In the genomic region with DNA sequence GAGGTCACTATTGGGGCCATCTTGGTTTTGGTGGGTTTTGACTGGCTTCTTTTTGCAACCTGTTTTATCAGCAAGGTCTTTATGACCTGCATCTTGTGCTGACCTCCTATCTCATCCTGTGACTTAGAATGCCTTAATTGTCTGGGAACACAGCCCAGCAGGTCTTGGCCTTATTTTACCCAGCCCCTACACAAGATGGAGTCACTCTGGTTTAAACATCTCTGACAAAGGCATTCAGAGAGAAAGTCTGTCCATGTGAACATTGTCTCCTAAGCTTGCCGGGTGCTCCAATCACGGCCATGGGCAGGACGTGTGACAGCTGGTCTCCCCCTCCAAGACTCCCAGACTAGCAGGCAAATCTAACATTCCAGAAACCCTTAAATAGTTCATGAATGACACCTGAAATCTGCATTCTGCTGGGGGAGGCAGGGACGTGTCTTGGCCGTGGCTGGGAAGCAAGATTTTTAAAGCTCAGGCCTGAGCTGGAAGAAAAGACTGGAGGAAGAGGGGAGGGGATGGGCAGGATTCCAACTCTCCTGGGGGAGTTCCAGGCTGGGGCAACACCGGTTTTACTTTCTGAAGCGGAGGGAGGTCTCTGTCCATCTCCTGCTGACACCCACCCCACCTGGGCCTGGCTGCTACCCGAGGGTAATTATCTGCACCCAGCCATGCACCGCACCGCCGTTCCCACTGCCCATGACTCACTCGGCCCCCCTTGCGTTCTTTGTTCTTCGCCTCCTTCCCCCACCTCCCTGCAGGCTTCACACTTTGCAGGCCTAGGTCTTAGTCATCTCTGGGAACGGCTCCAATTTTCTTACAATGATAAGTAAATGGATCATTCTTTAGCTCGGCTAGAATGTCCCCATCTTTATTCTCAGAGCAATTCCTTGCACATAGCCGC, we compare ENCODE assay signal across 9 cellular contexts. TPM values are rescaled to one million over a fixed set of nuclear protein-coding genes. Genes with fewer than 3 reads are reported as not detected.
DNase-seq lines count a peak whose midpoint lies in the region; ATAC-seq, FAIRE-seq and TF ChIP-seq lines count a peak whose summit lies in the region.
"Had no signal": no experiment of that assay in that cellular context is flagged by ENCODE, and none has a peak within 500 bp of the region (broad histone marks: within the 10 kb centered on the region; RNA-seq: fewer than 3 reads in every experiment).

No MANE protein-coding gene starts in this region.

- TF ChIP-seq CTCF in activated CD8-positive, alpha-beta T cell treated with anti-CD3 and anti-CD28 coated beads for 36 hours (IDR thresholded peaks at IDR 0.05) = no peak
- TF ChIP-seq CTCF in pancreas (IDR thresholded peaks at IDR 0.05) = no peak

- no peaks in the 10 kb centered on the region for H3K27me3 Mint-ChIP-seq in activated CD8-positive, alpha-beta T cell treated with anti-CD3 and anti-CD28 coated beads for 36 hours
- no peaks in the 10 kb centered on the region for H3K27me3 Mint-ChIP-seq in activated CD8-positive, alpha-beta T cell treated with anti-CD3 and anti-CD28 coated beads, Interleukin-2, amount 10 ng/mL, durations not matched to agents 7 days and 5 days (ENCODE audit: low read depth)

- no peaks in the 10 kb centered on the region for H3K36me3 Mint-ChIP-seq in activated CD8-positive, alpha-beta T cell treated with anti-CD3 and anti-CD28 coated beads for 36 hours (ENCODE audit: low read depth)
- H3K36me3 Mint-ChIP-seq in activated CD8-positive, alpha-beta T cell treated with anti-CD3 and anti-CD28 coated beads, Interleukin-2, amount 10 ng/mL, durations not matched to agents 7 days and 5 days (ENCODE audit: low read depth) = no peaks in the 10 kb centered on the region

- no peaks in the 10 kb centered on the region for H3K9me3 ChIP-seq in pancreas

- POLR2A ChIA-PET in activated CD8-positive, alpha-beta T cell treated with anti-CD3 and anti-CD28 coated beads for 36 hours (lab: Charles Lee) = no interaction called here
- POLR2A ChIA-PET in activated CD8-positive, alpha-beta T cell treated with anti-CD3 and anti-CD28 coated beads, Interleukin-2, amount 10 ng/mL, durations not matched to agents 7 days and 5 days (lab: Charles Lee) = no interaction called here

- peak; percentile 29 for DNase-seq in activated CD8-positive, alpha-beta T cell treated with anti-CD3 and anti-CD28 coated beads for 36 hours
- DNase-seq in activated CD8-positive, alpha-beta T cell treated with anti-CD3 and anti-CD28 coated beads, Interleukin-2, amount 10 ng/mL, durations not matched to agents 7 days and 5 days = no peak
- DNase-seq in globus pallidus (ENCODE audit: low spot score) = peak; percentile 41
- peak; percentile 62 to 80 (median 74) for DNase-seq in pancreas
- DNase-seq in germinal center (ENCODE audit: low spot score) = no peak
- no peak for DNase-seq in NCI-H1436 treated with DMSO at 0.1 percent for 48 hours (lab: John Stamatoyannopoulos, UW)

- 33 to 35% methylated on average over 17 of the region's 17 CpGs for WGBS in pancreas, 2 donors

- H3K27ac Mint-ChIP-seq in activated CD8-positive, alpha-beta T cell treated with anti-CD3 and anti-CD28 coated beads for 36 hours = no peak overlapping the region
- H3K27ac Mint-ChIP-seq in activated CD8-positive, alpha-beta T cell treated with anti-CD3 and anti-CD28 coated beads, Interleukin-2, amount 10 ng/mL, durations not matched to agents 7 days and 5 days = no peak overlapping the region

- no peak overlapping the region for H3K4me3 Mint-ChIP-seq in activated CD8-positive, alpha-beta T cell treated with anti-CD3 and anti-CD28 coated beads for 36 hours
- no peak overlapping the region for H3K4me3 Mint-ChIP-seq in activated CD8-positive, alpha-beta T cell treated with anti-CD3 and anti-CD28 coated beads, Interleukin-2, amount 10 ng/mL, durations not matched to agents 7 days and 5 days

- no peaks in the 10 kb centered on the region for H3K27me3 ChIP-seq in pancreas

- H3K36me3 ChIP-seq in pancreas = no peaks in the 10 kb centered on the region

- peak overlapping the region; percentile 23 to 73 (median 56) for H3K27ac ChIP-seq in pancreas

- no peaks in the 10 kb centered on the region for H3K4me1 Mint-ChIP-seq in activated CD8-positive, alpha-beta T cell treated with anti-CD3 and anti-CD28 coated beads for 36 hours (ENCODE audit: low read depth)
- H3K4me1 Mint-ChIP-seq in activated CD8-positive, alpha-beta T cell treated with anti-CD3 and anti-CD28 coated beads, Interleukin-2, amount 10 ng/mL, durations not matched to agents 7 days and 5 days (ENCODE audit: low read depth) = peaks cover 3% of the 10 kb centered on the region

- CTCF ChIA-PET in activated CD8-positive, alpha-beta T cell treated with anti-CD3 and anti-CD28 coated beads for 36 hours (lab: Charles Lee) = no interaction called here
- CTCF ChIA-PET in activated CD8-positive, alpha-beta T cell treated with anti-CD3 and anti-CD28 coated beads, Interleukin-2, amount 10 ng/mL, durations not matched to agents 7 days and 5 days (lab: Charles Lee) = no interaction called here

- intact Hi-C loops in activated CD8-positive, alpha-beta T cell treated with anti-CD3 and anti-CD28 coated beads for 36 hours (cut with micrococcal nuclease) = no loop called here
- intact Hi-C loops in pancreas (cut with DNase I) = loop anchor here in 2 of 3 donors (5.0 to 10.0 kb wide), 2 partner anchors 418 to 421 kb away; no protein-coding TSS in a partner anchor

- H3K4me3 ChIP-seq in pancreas = no peak overlapping the region

- no peak for ATAC-seq in activated CD8-positive, alpha-beta T cell treated with anti-CD3 and anti-CD28 coated beads for 36 hours
- ATAC-seq in activated CD8-positive, alpha-beta T cell treated with anti-CD3 and anti-CD28 coated beads, Interleukin-2, amount 10 ng/mL, durations not matched to agents 7 days and 5 days = no peak
- ATAC-seq in SK-N-SH treated with all-trans-retinoic acid at 6 μM for 48 hours (peak; percentile 96), pancreas (peak; percentile 88 to 94 (median 90)), HG02970 (IDR thresholded peaks at IDR 0.05; ENCODE audit: low FRiP score, unreplicated experiment) (no peak)

- peaks cover 0 to 2% (median 0%) of the 10 kb centered on the region in 3 donors for H3K4me1 ChIP-seq in pancreas

- no peaks in the 10 kb centered on the region for H3K9me3 Mint-ChIP-seq in activated CD8-positive, alpha-beta T cell treated with anti-CD3 and anti-CD28 coated beads for 36 hours
- H3K9me3 Mint-ChIP-seq in activated CD8-positive, alpha-beta T cell treated with anti-CD3 and anti-CD28 coated beads, Interleukin-2, amount 10 ng/mL, durations not matched to agents 7 days and 5 days (ENCODE audit: insufficient read depth) = no peaks in the 10 kb centered on the region

- FAIRE-seq in pancreas (lab: Jason Lieb, UNC) = no peak

TF ChIP-seq in SK-N-SH treated with all-trans-retinoic acid at 6 μM for 48 hours, 23 proteins besides CTCF, POLR2A, EP300 and RAD21 (continues in another document):
- TF ChIP-seq RARB (CRISPR knock-in tag; IDR thresholded peaks at IDR 0.05) (0 out of 2 replicates have a peak, but pooled peaks have one; percentile 17), BACH2 (CRISPR knock-in tag; IDR thresholded peaks at IDR 0.05; ENCODE audit: borderline replicate concordance) (no peak), PPARA (CRISPR knock-in tag; IDR thresholded peaks at IDR 0.05; ENCODE audit: borderline replicate concordance) (no peak), SNAI2 (CRISPR knock-in tag; IDR thresholded peaks at IDR 0.05) (no peak)
- TF ChIP-seq, protein P1, sequence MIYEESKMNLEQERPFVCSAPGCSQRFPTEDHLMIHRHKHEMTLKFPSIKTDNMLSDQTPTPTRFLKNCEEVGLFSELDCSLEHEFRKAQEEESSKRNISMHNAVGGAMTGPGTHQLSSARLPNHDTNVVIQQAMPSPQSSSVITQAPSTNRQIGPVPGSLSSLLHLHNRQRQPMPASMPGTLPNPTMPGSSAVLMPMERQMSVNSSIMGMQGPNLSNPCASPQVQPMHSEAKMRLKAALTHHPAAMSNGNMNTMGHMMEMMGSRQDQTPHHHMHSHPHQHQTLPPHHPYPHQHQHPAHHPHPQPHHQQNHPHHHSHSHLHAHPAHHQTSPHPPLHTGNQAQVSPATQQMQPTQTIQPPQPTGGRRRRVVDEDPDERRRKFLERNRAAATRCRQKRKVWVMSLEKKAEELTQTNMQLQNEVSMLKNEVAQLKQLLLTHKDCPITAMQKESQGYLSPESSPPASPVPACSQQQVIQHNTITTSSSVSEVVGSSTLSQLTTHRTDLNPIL (CRISPR knock-in tag; IDR thresholded peaks at IDR 0.05; ENCODE audit: low read depth) = no peak
- TF ChIP-seq, protein P2, sequence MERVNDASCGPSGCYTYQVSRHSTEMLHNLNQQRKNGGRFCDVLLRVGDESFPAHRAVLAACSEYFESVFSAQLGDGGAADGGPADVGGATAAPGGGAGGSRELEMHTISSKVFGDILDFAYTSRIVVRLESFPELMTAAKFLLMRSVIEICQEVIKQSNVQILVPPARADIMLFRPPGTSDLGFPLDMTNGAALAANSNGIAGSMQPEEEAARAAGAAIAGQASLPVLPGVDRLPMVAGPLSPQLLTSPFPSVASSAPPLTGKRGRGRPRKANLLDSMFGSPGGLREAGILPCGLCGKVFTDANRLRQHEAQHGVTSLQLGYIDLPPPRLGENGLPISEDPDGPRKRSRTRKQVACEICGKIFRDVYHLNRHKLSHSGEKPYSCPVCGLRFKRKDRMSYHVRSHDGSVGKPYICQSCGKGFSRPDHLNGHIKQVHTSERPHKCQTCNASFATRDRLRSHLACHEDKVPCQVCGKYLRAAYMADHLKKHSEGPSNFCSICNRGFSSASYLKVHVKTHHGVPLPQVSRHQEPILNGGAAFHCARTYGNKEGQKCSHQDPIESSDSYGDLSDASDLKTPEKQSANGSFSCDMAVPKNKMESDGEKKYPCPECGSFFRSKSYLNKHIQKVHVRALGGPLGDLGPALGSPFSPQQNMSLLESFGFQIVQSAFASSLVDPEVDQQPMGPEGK (CRISPR knock-in tag; IDR thresholded peaks at IDR 0.05; ENCODE audit: borderline replicate concordance) = peak; percentile 86; the same call in 1 of the 2 replicates

RNA-seq across cellular contexts. Expression of a gene that starts 11.5 kb away (rescaled TPM):
- not detected for total RNA-seq in activated CD8-positive, alpha-beta T cell treated with anti-CD3 and anti-CD28 coated beads for 36 hours
- total RNA-seq in activated CD8-positive, alpha-beta T cell treated with anti-CD3 and anti-CD28 coated beads, Interleukin-2, amount 10 ng/mL, durations not matched to agents 7 days and 5 days = not detected
- not detected for total RNA-seq in pancreas
- polyA plus RNA-seq in pancreas = not detected
- total RNA-seq: activated CD8-positive, alpha-beta memory T cell treated with anti-CD3 and anti-CD28 coated beads for 36 hours had no signal

RNA-seq across cellular contexts. Expression of a gene that starts 32.0 kb away (rescaled TPM):
- not detected for total RNA-seq in activated CD8-positive, alpha-beta T cell treated with anti-CD3 and anti-CD28 coated beads for 36 hours
- total RNA-seq in activated CD8-positive, alpha-beta T cell treated with anti-CD3 and anti-CD28 coated beads, Interleukin-2, amount 10 ng/mL, durations not matched to agents 7 days and 5 days = not detected
- not detected for total RNA-seq in pancreas
- not detected for polyA plus RNA-seq in pancreas
- total RNA-seq: activated CD8-positive, alpha-beta memory T cell treated with anti-CD3 and anti-CD28 coated beads for 36 hours had no signal

RNA-seq across cellular contexts. Expression of a gene that starts 40.2 kb away (rescaled TPM):
- not detected for total RNA-seq in activated CD8-positive, alpha-beta T cell treated with anti-CD3 and anti-CD28 coated beads for 36 hours
- total RNA-seq in activated CD8-positive, alpha-beta T cell treated with anti-CD3 and anti-CD28 coated beads, Interleukin-2, amount 10 ng/mL, durations not matched to agents 7 days and 5 days = not detected
- not detected for total RNA-seq in pancreas
- not detected for polyA plus RNA-seq in pancreas
- total RNA-seq: activated CD8-positive, alpha-beta memory T cell treated with anti-CD3 and anti-CD28 coated beads for 36 hours had no signal

RNA-seq across cellular contexts. Expression of a gene that starts 51.4 kb away (rescaled TPM):
- not detected for total RNA-seq in activated CD8-positive, alpha-beta T cell treated with anti-CD3 and anti-CD28 coated beads for 36 hours
- total RNA-seq in activated CD8-positive, alpha-beta T cell treated with anti-CD3 and anti-CD28 coated beads, Interleukin-2, amount 10 ng/mL, durations not matched to agents 7 days and 5 days = not detected
- not detected for total RNA-seq in pancreas
- not detected for polyA plus RNA-seq in pancreas
- total RNA-seq: activated CD8-positive, alpha-beta memory T cell treated with anti-CD3 and anti-CD28 coated beads for 36 hours had no signal

Comparison
In these comparisons a context has a peak if more than half of its experiments do, and no peak if none do; other contexts are left out.
1. DNase-seq: peak in activated CD8-positive, alpha-beta T cell treated with anti-CD3 and anti-CD28 coated beads for 36 hours (single experiment), globus pallidus (single experiment) and pancreas (6 of 6); none in activated CD8-positive, alpha-beta T cell treated with anti-CD3 and anti-CD28 coated beads, Interleukin-2, amount 10 ng/mL, durations not matched to agents 7 days and 5 days (single experiment), germinal center (single experiment) and NCI-H1436 treated with DMSO at 0.1 percent for 48 hours (single experiment).
2. ATAC-seq: peak in SK-N-SH treated with all-trans-retinoic acid at 6 μM for 48 hours (single experiment) and pancreas (4 of 4); none in activated CD8-positive, alpha-beta T cell treated with anti-CD3 and anti-CD28 coated beads for 36 hours (single experiment), activated CD8-positive, alpha-beta T cell treated with anti-CD3 and anti-CD28 coated beads, Interleukin-2, amount 10 ng/mL, durations not matched to agents 7 days and 5 days (single experiment) and HG02970 (single experiment).